Comparison of ENCODE assay signal across 36 cellular contexts in the genomic region with DNA sequence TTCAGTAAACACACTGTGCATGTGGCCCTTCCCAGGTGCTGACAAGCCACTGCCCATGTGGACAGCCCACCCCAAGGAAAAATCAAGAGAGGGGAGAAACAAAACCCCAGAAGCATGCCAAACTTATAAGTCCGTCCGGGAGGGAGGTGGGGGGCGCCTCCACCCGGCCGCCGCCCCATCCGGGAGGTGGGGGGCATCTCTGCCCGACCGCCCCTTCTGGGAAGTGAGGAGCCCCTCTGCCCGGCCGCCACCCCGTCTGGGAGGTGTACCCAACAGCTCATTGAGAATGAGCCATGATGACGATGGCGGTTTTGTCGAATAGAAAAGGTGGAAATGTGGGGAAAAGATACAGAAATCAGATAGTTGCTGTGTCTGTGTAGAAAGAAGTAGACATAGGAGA. TPM values are rescaled to one million over a fixed set of nuclear protein-coding genes. Genes with fewer than 3 reads are reported as not detected.
"Had no signal": no experiment of that assay in that cellular context is flagged by ENCODE, and none has a peak within 500 bp of the region (broad histone marks: within the 10 kb centered on the region; RNA-seq: fewer than 3 reads in every experiment).

No MANE protein-coding gene starts in this region.

- H3K4me3 ChIP-seq: MG63 had no signal

- DNase-seq: Karpas-422, Kasumi-1, MG63, MM.1S, MV-4-11, NCI-H1048, NCI-H1092, NCI-H1092 treated with DMSO at 0.1 percent for 48 hours, NCI-H1105, NCI-H1105 treated with DMSO at 0.1 percent for 48 hours, NCI-H1417 treated with DMSO at 0.1 percent for 48 hours, NCI-H1436, NCI-H1436 treated with DMSO at 0.1 percent for 48 hours, NCI-H146, NCI-H1694, NCI-H1694 treated with DMSO at 0.1 percent for 48 hours, NCI-H187, NCI-H187 treated with DMSO at 0.1 percent for 48 hours, NCI-H1930, NCI-H2029, NCI-H2029 treated with DMSO at 0.1 percent for 48 hours, NCI-H2081, NCI-H2081 treated with DMSO at 0.1 percent for 48 hours, NCI-H2107, NCI-H2171, NCI-H2171 treated with DMSO at 0.1 percent for 48 hours, NCI-H2227 treated with DMSO at 0.1 percent for 48 hours, NCI-H226, NCI-H345, NCI-H446, NCI-H446 treated with DMSO at 0.1 percent for 48 hours, NCI-H510A had no signal

- H3K27me3 ChIP-seq: MG63 had no signal

- H3K36me3 ChIP-seq: MG63 had no signal

- H3K27ac ChIP-seq: KMS-11 had no signal

RNA-seq across cellular contexts. Expression of gene C2CD4B, which starts 53.8 kb away (rescaled TPM):
- total RNA-seq: LHCN-M2, M059J, MCF 10A had no signal
